In genomic region chr3:14458434-14459280, GRCh38 we compare ENCODE assay signal across 9 cellular contexts. TPM values are rescaled to one million over a fixed set of nuclear protein-coding genes. Genes with fewer than 3 reads are reported as not detected.
DNase-seq lines count a peak whose midpoint lies in the region; ATAC-seq and TF ChIP-seq lines count a peak whose summit lies in the region.
"Had no signal": no experiment of that assay in that cellular context is flagged by ENCODE, and none has a peak within 500 bp of the region (broad histone marks: within the 10 kb centered on the region; RNA-seq: fewer than 3 reads in every experiment).

No MANE protein-coding gene starts in this region.

- no peak overlapping the region for H3K4me3 Mint-ChIP-seq in mesothelial cell of epicardium
- no peak overlapping the region for H3K4me3 Mint-ChIP-seq in stimulated activated memory B cell treated with anti-CD40 and anti-IgM and Interleukin-4, amounts not matched to agents 10 μg/mL and 1 μg/mL and 100 μg/mL, for 72 hours

- H3K27ac ChIP-seq in WERI-Rb-1 (peak overlapping the region; percentile 79), OCI-LY7 (ENCODE audit: low read depth, low read length, poor library complexity, severe bottlenecking) (no peak overlapping the region)
- H3K27ac ChIP-seq: SJCRH30 had no signal

- no peak overlapping the region for H3K4me2 ChIP-seq in OCI-LY7 (ENCODE audit: low read length)

- no TSS peak for BruUV-seq in OCI-LY7 (replicated peaks; lab: Mats Ljungman, UMichigan)

- no peaks in the 10 kb centered on the region for H4K20me1 ChIP-seq in OCI-LY7 (ENCODE audit: insufficient read depth, low read length)

- H3K9me3 ChIP-seq in WERI-Rb-1 (ENCODE audit: severe bottlenecking): no peaks in the 10 kb centered on the region
- no peaks in the 10 kb centered on the region for H3K9me3 ChIP-seq in OCI-LY7 (ENCODE audit: low read length)
- H3K9me3 ChIP-seq: SJCRH30 had no signal

- H3K9me2 ChIP-seq in OCI-LY7 (ENCODE audit: insufficient read depth, low read length): no peaks in the 10 kb centered on the region

- peak overlapping the region; percentile 6 for H3K27ac Mint-ChIP-seq in mesothelial cell of epicardium
- no peak overlapping the region for H3K27ac Mint-ChIP-seq in stimulated activated memory B cell treated with anti-CD40 and anti-IgM and Interleukin-4, amounts not matched to agents 10 μg/mL and 1 μg/mL and 100 μg/mL, for 72 hours

- H3K36me3 Mint-ChIP-seq in mesothelial cell of epicardium: peaks cover 9% of the 10 kb centered on the region
- H3K36me3 Mint-ChIP-seq in stimulated activated memory B cell treated with anti-CD40 and anti-IgM and Interleukin-4, amounts not matched to agents 10 μg/mL and 1 μg/mL and 100 μg/mL, for 72 hours: peaks cover 61% of the 10 kb centered on the region

- no peak overlapping the region for H2AFZ ChIP-seq in OCI-LY7 (ENCODE audit: low read length)

- DNase-seq in WERI-Rb-1: peak; percentile 23
- no peak for DNase-seq in mesothelial cell of epicardium (ENCODE audit: low spot score in 2 of 2, unreplicated experiment in 2 of 2)
- DNase-seq in NCI-H69 (lab: John Stamatoyannopoulos, UW): no peak
- no peak for DNase-seq in OCI-LY7 (ENCODE audit: low spot score)
- DNase-seq: NCI-H446, SJCRH30 had no signal

- H3K4me1 Mint-ChIP-seq in mesothelial cell of epicardium: peaks cover 15% of the 10 kb centered on the region
- H3K4me1 Mint-ChIP-seq in stimulated activated memory B cell treated with anti-CD40 and anti-IgM and Interleukin-4, amounts not matched to agents 10 μg/mL and 1 μg/mL and 100 μg/mL, for 72 hours: peaks cover 18% of the 10 kb centered on the region

- peak overlapping the region; percentile 20 for H3K4me3 ChIP-seq in WERI-Rb-1 (ENCODE audit: low read depth, low read length)
- no peak overlapping the region for H3K4me3 ChIP-seq in OCI-LY7 (ENCODE audit: low read depth, low read length, poor library complexity, severe bottlenecking)
- H3K4me3 ChIP-seq: SJCRH30 had no signal

- H3K27me3 Mint-ChIP-seq in mesothelial cell of epicardium (ENCODE audit: low read depth): no peaks in the 10 kb centered on the region
- H3K27me3 Mint-ChIP-seq in stimulated activated memory B cell treated with anti-CD40 and anti-IgM and Interleukin-4, amounts not matched to agents 10 μg/mL and 1 μg/mL and 100 μg/mL, for 72 hours: no peaks in the 10 kb centered on the region

- H3K27me3 ChIP-seq in WERI-Rb-1 (ENCODE audit: insufficient read depth, low read depth, severe bottlenecking): no peaks in the 10 kb centered on the region
- H3K27me3 ChIP-seq: SJCRH30 had no signal

- peaks cover 18% of the 10 kb centered on the region for H3K36me3 ChIP-seq in WERI-Rb-1
- H3K36me3 ChIP-seq in OCI-LY7 (ENCODE audit: insufficient read depth, low read length): peaks cover 98% of the 10 kb centered on the region
- H3K36me3 ChIP-seq: SJCRH30 had no signal

- ATAC-seq in GM18511 (IDR thresholded peaks at IDR 0.05; ENCODE audit: unreplicated experiment) (peak; percentile 62), GM21619 (IDR thresholded peaks at IDR 0.05; ENCODE audit: unreplicated experiment) (peak; percentile 54)
- ATAC-seq in stimulated activated memory B cell treated with anti-CD40 and anti-IgM and Interleukin-4, amounts not matched to agents 10 μg/mL and 1 μg/mL and 100 μg/mL, for 72 hours: no peak

- CTCF ChIA-PET in OCI-LY7 (lab: Charles Lee; ENCODE audit: unreplicated experiment): interaction anchor here (0.8 to 1.4 kb wide), 3 partner anchors 26 to 127 kb away, joined by 3 to 4 read pairs (median 4); no protein-coding TSS in a partner anchor

- H3K4me1 ChIP-seq in OCI-LY7 (ENCODE audit: insufficient read depth, low read length, poor library complexity, severe bottlenecking): no peaks in the 10 kb centered on the region

- intact Hi-C loops in OCI-LY7 (cut with micrococcal nuclease; ENCODE audit: unreplicated experiment): no loop called here

- H3K9me3 Mint-ChIP-seq in mesothelial cell of epicardium: no peaks in the 10 kb centered on the region
- H3K9me3 Mint-ChIP-seq in stimulated activated memory B cell treated with anti-CD40 and anti-IgM and Interleukin-4, amounts not matched to agents 10 μg/mL and 1 μg/mL and 100 μg/mL, for 72 hours: no peaks in the 10 kb centered on the region

- TF ChIP-seq CTCF in WERI-Rb-1 (IDR thresholded peaks at IDR 0.05; ENCODE audit: low read depth, low read length) (no peak), mesothelial cell of epicardium (IDR thresholded peaks at IDR 0.05; ENCODE audit: unreplicated experiment) (no peak), OCI-LY7 (conservative IDR thresholded peaks at IDR 0.05; ENCODE audit: low read length) (no peak)

- POLR2A ChIA-PET in OCI-LY7 (lab: Charles Lee): interaction anchor here (0.5 to 2.0 kb wide), 9 partner anchors 22 to 567 kb away, joined by 3 to 8 read pairs (median 3); partner anchors contain the start of gene SLC6A6

- H3K79me2 ChIP-seq in OCI-LY7 (ENCODE audit: insufficient read depth, low read depth, low read length): no peaks in the 10 kb centered on the region

RNA-seq across cellular contexts. Expression of gene SLC6A6, which starts 56.3 kb away (rescaled TPM):
- total RNA-seq in mesothelial cell of epicardium (19.3 to 21.2 TPM (median 20.0 TPM) in 3 replicates), OCI-LY7 (2022) (44.6 and 51.8 TPM in 2 replicates)
- total RNA-seq in OCI-LY7 (2014; rRNA removed; shearing (Covaris generic)): 36.7 and 43.0 TPM in 2 replicates
